Comparison of ENCODE assay signal across 15 cellular contexts in genomic region chr3:51397389-51397788, GRCh38. TPM values are rescaled to one million over a fixed set of nuclear protein-coding genes. Genes with fewer than 3 reads are reported as not detected.
DNase-seq lines count a peak whose midpoint lies in the region; ATAC-seq, FAIRE-seq and TF ChIP-seq lines count a peak whose summit lies in the region.
"Had no signal": no experiment of that assay in that cellular context is flagged by ENCODE, and none has a peak within 500 bp of the region (broad histone marks: within the 10 kb centered on the region; RNA-seq: fewer than 3 reads in every experiment).

No MANE protein-coding gene starts in this region.

- in situ Hi-C loops in GM23248 (cut with MboI) = no loop called here

- H3F3A ChIP-seq in GM23248 (ENCODE audit: insufficient read depth) = peaks cover 24% of the 10 kb centered on the region

- H3K9me2 ChIP-seq in GM23248 (ENCODE audit: insufficient read depth) = no peaks in the 10 kb centered on the region

- no peak overlapping the region for H3K4me3 Mint-ChIP-seq in CD14-positive monocyte

- no peak overlapping the region for H3K4me3 ChIP-seq in GM23248
- H3K4me3 ChIP-seq in bronchial epithelial cell (ENCODE audit: low read depth, low read length) = no peak overlapping the region
- no peak overlapping the region for H3K4me3 ChIP-seq in osteoblast (ENCODE audit: insufficient read depth, low read length)
- H3K4me3 ChIP-seq in upper lobe of left lung = no peak overlapping the region

- peaks cover 63 to 83% of the 10 kb centered on the region in 2 donors for H3K36me3 Mint-ChIP-seq in CD14-positive monocyte

- H4K20me1 ChIP-seq in GM23248 (ENCODE audit: insufficient read depth) (no peaks in the 10 kb centered on the region; the same call in 1 of the 2 replicates), osteoblast (ENCODE audit: insufficient read depth, low read length) (peaks cover 39% of the 10 kb centered on the region)

- peaks cover 0 to 3% (median 0%) of the 10 kb centered on the region in 7 donors for H3K9me3 Mint-ChIP-seq in CD14-positive monocyte
- H3K9me3 Mint-ChIP-seq: activated T-cell treated with anti-CD3 and anti-CD28 coated beads, Interleukin-2, amount 50 U/mL, for 4 hours had no signal

- TF ChIP-seq CTCF in CD14-positive monocyte (IDR thresholded peaks at IDR 0.05) (no peak), bronchial epithelial cell (IDR thresholded peaks at IDR 0.05; ENCODE audit: insufficient read depth, low read length, severe bottlenecking) (no peak), osteoblast (IDR thresholded peaks at IDR 0.05; ENCODE audit: extremely low read depth, low read depth, low read length) (no peak), upper lobe of left lung (IDR thresholded peaks at IDR 0.05) (no peak)

- H3K4me1 ChIP-seq in GM23248 (ENCODE audit: insufficient read depth) = peaks cover 15% of the 10 kb centered on the region
- peaks cover 20% of the 10 kb centered on the region for H3K4me1 ChIP-seq in osteoblast (ENCODE audit: insufficient read depth, low read length)
- H3K4me1 ChIP-seq in upper lobe of left lung = peaks cover 24 to 44% (median 25%) of the 10 kb centered on the region in 4 donors

- peak overlapping the region in 5 of 7 donors; percentile 22 to 74 (median 56) for H3K27ac Mint-ChIP-seq in CD14-positive monocyte

- intact Hi-C loops in CD14-positive monocyte (cut with micrococcal nuclease) = loop anchor here in 1 of 2 donors (10.0 kb wide), 1 partner anchor 1043 kb away; the partner anchor contains the start of genes CYB561D2, NPRL2 and TMEM115

- peaks cover 49% of the 10 kb centered on the region for H3K4me1 Mint-ChIP-seq in CD14-positive monocyte

- H3K9me3 ChIP-seq in GM23248 (ENCODE audit: low read depth) (no peaks in the 10 kb centered on the region), osteoblast (ENCODE audit: low read depth, low read length) (no peaks in the 10 kb centered on the region), upper lobe of left lung (no peaks in the 10 kb centered on the region)

- H3K27me3 Mint-ChIP-seq in CD14-positive monocyte (ENCODE audit: low read depth in 3 of 3) = peaks cover 0 to 2% (median 0%) of the 10 kb centered on the region in 3 donors
- H3K27me3 Mint-ChIP-seq: CD4-positive, CD25-positive, alpha-beta regulatory T cell had no signal

- H3K79me2 ChIP-seq in GM23248 (ENCODE audit: insufficient read depth) = peaks cover 43% of the 10 kb centered on the region
- H3K79me2 ChIP-seq in osteoblast (ENCODE audit: insufficient read depth, low read length) = peaks cover 45% of the 10 kb centered on the region

- H3K27ac ChIP-seq in GM23248 = no peak overlapping the region
- H3K27ac ChIP-seq in osteoblast (ENCODE audit: low read depth, low read length) = no peak overlapping the region
- H3K27ac ChIP-seq in upper lobe of left lung = no peak overlapping the region

- no peak for TF ChIP-seq POLR2A in upper lobe of left lung (IDR thresholded peaks at IDR 0.05)

- peak; percentile 77 for FAIRE-seq in bronchial epithelial cell (lab: Jason Lieb, UNC)
- FAIRE-seq: endometrium, frontal cortex, GM12891 had no signal

- 0 out of 2 replicates have a peak overlapping the region, but pooled peaks have one; percentile 7 for H3K9ac ChIP-seq in GM23248

- WGBS in GM23248 (ENCODE audit: low coverage in 1 of 2, low lambda C conversion rate in 2 of 2, missing lambda C conversion rate in 2 of 2), 2 experiments = 52 to 62% methylated on average over 5 of the region's 5 CpGs
- 77% methylated on average over 5 of the region's 5 CpGs for WGBS in upper lobe of left lung, 2 donors

- H3K36me3 ChIP-seq in GM23248 (ENCODE audit: low read depth) (peaks cover 23% of the 10 kb centered on the region), bronchial epithelial cell (ENCODE audit: control insufficient read depth, insufficient read depth, low read length) (peaks cover 15% of the 10 kb centered on the region), osteoblast (ENCODE audit: insufficient read depth, low read length) (peaks cover 62% of the 10 kb centered on the region), upper lobe of left lung (peaks cover 6 to 87% (median 61%) of the 10 kb centered on the region in 4 donors)

- H3K4me2 ChIP-seq in GM23248 (ENCODE audit: unreplicated experiment) (no peak overlapping the region), osteoblast (ENCODE audit: insufficient read depth, low read length) (no peak overlapping the region)

- H3K27me3 ChIP-seq in GM23248 (replicated peaks; ENCODE audit: insufficient read depth) (no peaks in the 10 kb centered on the region), bronchial epithelial cell (ENCODE audit: control insufficient read depth, insufficient read depth, low read length) (no peaks in the 10 kb centered on the region), osteoblast (ENCODE audit: insufficient read depth, low read length) (no peaks in the 10 kb centered on the region), upper lobe of left lung (no peaks in the 10 kb centered on the region)

- ATAC-seq in upper lobe of left lung (ENCODE audit: low FRiP score in 2 of 2) = no peak
- ATAC-seq: activated T-cell treated with anti-CD3 and anti-CD28 coated beads, Interleukin-2, amount 50 U/mL, for 4 hours had no signal

- no peak for TF ChIP-seq EP300 in upper lobe of left lung (IDR thresholded peaks at IDR 0.05)

- DNase-seq in CD14-positive monocyte (ENCODE audit: low spot score) (no peak), GM23248 (no peak), bronchial epithelial cell (ENCODE audit: low read depth) (no peak), osteoblast (ENCODE audit: insufficient read length, low spot score, missing footprints) (peak; percentile 21), NK-92 (lab: John Stamatoyannopoulos, UW; ENCODE audit: unreplicated experiment) (no peak), foreskin melanocyte (no peak), upper lobe of left lung (no peak)
- DNase-seq: activated CD4-positive, CD25-positive, alpha-beta regulatory T cell; activated T-cell treated with anti-CD3 and anti-CD28 coated beads, Interleukin-2, amount 50 U/mL, for 4 hours; CD4-positive, CD25-positive, alpha-beta regulatory T cell; NCI-H1930; NCI-H524 treated with DMSO at 0.1 percent for 48 hours had no signal

- H2AFZ ChIP-seq in GM23248 (no peak overlapping the region), osteoblast (ENCODE audit: low read length) (no peak overlapping the region)

RNA-seq across cellular contexts. Expression of gene RBM15B, which starts 6.3 kb away (rescaled TPM):
- polyA plus RNA-seq in CD14-positive monocyte = 1 to 10 TPM; 7.1 to 9.1 TPM
- 21.2 and 21.6 TPM in 2 replicates for total RNA-seq in GM23248 (2014; rRNA removed; shearing (Covaris generic))
- 11.9 and 13.3 TPM in 2 replicates for polyA plus RNA-seq in GM23248 (2016; fragmentation: Nextera tagmentation; extraction: Ambion mirVana)
- total RNA-seq in bronchial epithelial cell = 30.5 and 36.1 TPM in 2 replicates
- 42.4 and 48.9 TPM in 2 replicates for total RNA-seq in osteoblast
- total RNA-seq in upper lobe of left lung = 10 to 100 TPM; 22.0 to 39.8 (median 27.2) TPM

RNA-seq across cellular contexts. Expression of gene MANF, which starts 12.3 kb away (rescaled TPM):
- polyA plus RNA-seq in CD14-positive monocyte (10 to 100 TPM; 23.6 to 30.2 TPM), GM23248 (2016; fragmentation: Nextera tagmentation; extraction: Ambion mirVana) (31.1 and 35.8 TPM in 2 replicates)
- 60.1 and 61.2 TPM in 2 replicates for total RNA-seq in GM23248 (2014; rRNA removed; shearing (Covaris generic))
- total RNA-seq in bronchial epithelial cell (248 and 315 TPM in 2 replicates), osteoblast (37.3 and 40.4 TPM in 2 replicates), upper lobe of left lung (100 to 1,000 TPM in 1 of 6 donors, 10 to 100 TPM in 5; 19.0 to 102 (median 54.5) TPM)
